In genomic region chr4:16120720-16121119, GRCh38 we compare ENCODE assay signal across 17 cellular contexts. TPM values are rescaled to one million over a fixed set of nuclear protein-coding genes. Genes with fewer than 3 reads are reported as not detected.
DNase-seq lines count a peak whose midpoint lies in the region; ATAC-seq, FAIRE-seq and TF ChIP-seq lines count a peak whose summit lies in the region.
"Had no signal": no experiment of that assay in that cellular context is flagged by ENCODE, and none has a peak within 500 bp of the region (broad histone marks: within the 10 kb centered on the region; RNA-seq: fewer than 3 reads in every experiment).

No MANE protein-coding gene starts in this region.

- no peaks in the 10 kb centered on the region for H3K36me3 ChIP-seq in H1 (ENCODE audit: control insufficient read depth in 2 of 4, insufficient read depth in 4 of 4, low read length in 3 of 4)
- H3K36me3 ChIP-seq: pancreas, stomach had no signal

- H3K23me2 ChIP-seq in H1 (ENCODE audit: low read depth, low read length) = no peaks in the 10 kb centered on the region

- no peak overlapping the region for H3K4me2 ChIP-seq in H1 (ENCODE audit: insufficient read depth in 1 of 2, low read depth in 2 of 2, low read length in 2 of 2)

- no peak overlapping the region for H3K56ac ChIP-seq in H1 (replicated peaks; ENCODE audit: insufficient read length, low read depth, low read length)

- ATAC-seq in GM19351 (IDR thresholded peaks at IDR 0.05; ENCODE audit: unreplicated experiment) (peak; percentile 63), left cardiac atrium (no peak)
- ATAC-seq: activated CD8-positive, alpha-beta memory T cell treated with anti-CD3 and anti-CD28 coated beads, Interleukin-2, amount 10 ng/mL, durations not matched to agents 7 days and 5 days; esophagus mucosa; pancreas had no signal

- no peak overlapping the region for H2AK5ac ChIP-seq in H1 (ENCODE audit: low read depth, low read length)

- no peak overlapping the region for H3K9ac ChIP-seq in H1 (replicated peaks in 1 of 4; ENCODE audit: extremely low read depth in 1 of 4, low read depth in 3 of 4, low read length in 3 of 4)

- H3K23ac ChIP-seq in H1 (ENCODE audit: insufficient read length) = no peak overlapping the region

- H3K79me2 ChIP-seq in H1 (ENCODE audit: control insufficient read depth in 1 of 2, insufficient read depth in 2 of 2, low read length in 2 of 2) = no peaks in the 10 kb centered on the region

- no peak for TF ChIP-seq CTCF in H1 (IDR thresholded peaks at IDR 0.05; ENCODE audit: control extremely low read depth in 1 of 3, insufficient read depth in 1 of 3, low read depth in 1 of 3, low read length in 3 of 3)

- no peaks in the 10 kb centered on the region for H3K9me3 ChIP-seq in H1 (ENCODE audit: insufficient read depth in 2 of 2, low read depth in 1 of 2, low read length in 1 of 2)
- H3K9me3 ChIP-seq: pancreas, stomach had no signal

- H3K14ac ChIP-seq in H1 (ENCODE audit: insufficient read length) = no peak overlapping the region

- POLR2A ChIA-PET in H1 (lab: Charles Lee; ENCODE audit: partially characterized antibody) = no interaction called here

- no peak overlapping the region for H2BK12ac ChIP-seq in H1 (ENCODE audit: low read depth, low read length)

- H2BK120ac ChIP-seq in H1 (replicated peaks; ENCODE audit: low read depth, low read length) = no peak overlapping the region

- no peak overlapping the region for H3K18ac ChIP-seq in H1 (ENCODE audit: extremely low read depth, low read length)

- peaks cover 0 to 2% (median 0%) of the 10 kb centered on the region in 4 experiments; a peak in 2 of 7 replicates for H3K4me1 ChIP-seq in H1 (replicated peaks in 1 of 4; ENCODE audit: control insufficient read depth in 3 of 4, insufficient read depth in 4 of 4, low read length in 3 of 4)

- WGBS in H1 (ENCODE audit: extremely low coverage in 1 of 2, insufficient coverage in 1 of 2, insufficient read length in 1 of 2, insufficient replicate concordance in 2 of 2, low coverage in 1 of 2, low lambda C conversion rate in 2 of 2, missing lambda C conversion rate in 1 of 2), 2 experiments = 85% methylated on average over 4 of the region's 4 CpGs; no CpG with 5 or more reads in 1 of the 2 experiments

- no peak overlapping the region for H2BK15ac ChIP-seq in H1 (ENCODE audit: low read length)

- no peak for TF ChIP-seq POLR2A in H1 (IDR thresholded peaks at IDR 0.05; ENCODE audit: control extremely low read depth in 1 of 2, low read depth in 2 of 2, low read length in 2 of 2)

- H4K5ac ChIP-seq in H1 (ENCODE audit: insufficient read length, low read depth, low read length) = no peak overlapping the region

- no peaks in the 10 kb centered on the region for H4K20me1 ChIP-seq in H1 (replicated peaks in 1 of 2; ENCODE audit: control insufficient read depth in 1 of 2, insufficient read depth in 2 of 2, low read length in 2 of 2)

- no peaks in the 10 kb centered on the region for H3K79me1 ChIP-seq in H1 (ENCODE audit: low read depth, low read length)

- no peak for TF ChIP-seq RAD21 in H1 (IDR thresholded peaks at IDR 0.05 in 1 of 2, conservative IDR thresholded peaks at IDR 0.05 in 1 of 2; ENCODE audit: low read depth in 2 of 2, low read length in 2 of 2)

- CTCF ChIA-PET in H1 (lab: Charles Lee; ENCODE audit: partially characterized antibody) = no interaction called here

- no peak overlapping the region for H4K8ac ChIP-seq in H1 (ENCODE audit: extremely low read depth, insufficient read depth, low read length)

- no peak for FAIRE-seq in H1 (lab: Jason Lieb, UNC)
- FAIRE-seq: astrocyte, GM12891, pancreas had no signal

- H2BK20ac ChIP-seq in H1 (ENCODE audit: low read length) = no peak overlapping the region

- DNase-seq in EH (ENCODE audit: low read depth) (peak; percentile 19), H1 (ENCODE audit: low read depth in 1 of 2, low spot score in 2 of 2) (no peak), left cardiac atrium (no peak), NCI-H1436 treated with DMSO at 0.1 percent for 48 hours (lab: John Stamatoyannopoulos, UW) (no peak), NCI-H748 (lab: John Stamatoyannopoulos, UW; ENCODE audit: unreplicated experiment) (no peak)
- peak; percentile 39 for DNase-seq in Jurkat, Clone E6-1 (ENCODE audit: low read depth, low spot score)
- no peak for DNase-seq in stimulated activated naive CD4-positive, alpha-beta T cell treated with Interleukin-2 at 50 U/mL for 16 hours (lab: John Stamatoyannopoulos, UW)
- DNase-seq: activated CD8-positive, alpha-beta memory T cell treated with anti-CD3 and anti-CD28 coated beads, Interleukin-2, amount 10 ng/mL, durations not matched to agents 7 days and 5 days; activated gamma-delta T cell treated with Interleukin-2 at 50 U/mL for 16 hours; kidney glomerular epithelial cell; pancreas; stomach had no signal

- intact Hi-C loops in left cardiac atrium (cut with DNase I) = no loop called here

- no peak for TF ChIP-seq EP300 in H1 (IDR thresholded peaks at IDR 0.05; ENCODE audit: borderline replicate concordance in 1 of 2, low read depth in 2 of 2, low read length in 2 of 2)

- H3K4me3 ChIP-seq in Jurkat, Clone E6-1 (ENCODE audit: low read length) = no peak overlapping the region
- no peak overlapping the region for H3K4me3 ChIP-seq in H1 (ENCODE audit: extremely low read depth in 1 of 4, insufficient read depth in 2 of 4, low read depth in 3 of 4, low read length in 4 of 4)
- H3K4me3 ChIP-seq: pancreas, stomach had no signal

- H4K91ac ChIP-seq in H1 (replicated peaks; ENCODE audit: insufficient read length, low read length) = no peak overlapping the region

- H3K27ac ChIP-seq in H1 (ENCODE audit: low read depth, low read length) = no peak overlapping the region
- H3K27ac ChIP-seq: pancreas, stomach had no signal

- H2BK5ac ChIP-seq in H1 (ENCODE audit: low read depth, low read length) = no peak overlapping the region

- H3K4ac ChIP-seq in H1 (replicated peaks; ENCODE audit: insufficient read length, low read depth, low read length) = no peak overlapping the region

- H2AFZ ChIP-seq in H1 (ENCODE audit: low read length) = peak overlapping the region; percentile 51; the same call in 1 of the 2 replicates

- H3K27me3 ChIP-seq in H1 (replicated peaks in 1 of 4; ENCODE audit: control insufficient read depth in 3 of 4, extremely low read depth in 1 of 4, insufficient read depth in 3 of 4, low read length in 3 of 4) = no peaks in the 10 kb centered on the region
- H3K27me3 ChIP-seq: pancreas, stomach had no signal

TF ChIP-seq in H1, 55 proteins besides CTCF, POLR2A, EP300 and RAD21:
- TF ChIP-seq GABPA (IDR thresholded peaks at IDR 0.05; ENCODE audit: borderline replicate concordance, insufficient read depth, low read length) (no peak), ASH2L (IDR thresholded peaks at IDR 0.05; ENCODE audit: low read length) (no peak), RXRA (IDR thresholded peaks at IDR 0.05; ENCODE audit: insufficient read depth, low read depth, low read length) (no peak), SIRT6 (IDR thresholded peaks at IDR 0.05; ENCODE audit: low read length) (no peak), NANOG (IDR thresholded peaks at IDR 0.05; ENCODE audit: insufficient read depth, low read depth, low read length, poor library complexity, severe bottlenecking) (no peak), MAFK (IDR thresholded peaks at IDR 0.05; ENCODE audit: low read depth, low read length) (no peak), SIX5 (IDR thresholded peaks at IDR 0.05; ENCODE audit: low read depth, low read length) (no peak)

RNA-seq across cellular contexts. Expression of gene PROM1, which starts 36.9 kb away (rescaled TPM):
- polyA plus RNA-seq in Jurkat, Clone E6-1 (2012; ENCODE audit: insufficient read depth, insufficient read length) = not detected
- total RNA-seq in H1 (2021; fragmentation: NEBNext Ultra II Directional; extraction: Animal tissue kit (Norgen Biotek cat#: 25700)) = 59.7 and 65.4 TPM in 2 replicates
- 23.2 and 36.0 TPM in 2 replicates for polyA plus RNA-seq in H1 (2011; rRNA removed)
- 32.2 TPM for polyA plus RNA-seq in H1 (2011; cell fraction: cytosol; rRNA removed)
- 47.8 TPM for polyA plus RNA-seq in H1 (2011; cell fraction: nucleus; rRNA removed)
- 40.2 to 83.8 TPM (median 52.7 TPM) in 4 replicates for polyA plus RNA-seq in H1 (2012, experiment 1 of 2)
- 4.4 TPM for polyA plus RNA-seq in H1 (2012, experiment 2 of 2)
- 88.1 TPM for polyA plus RNA-seq in H1 (2013, experiment 1 of 2)
- polyA plus RNA-seq in H1 (2013, experiment 2 of 2) = 87.0 TPM
- polyA minus RNA-seq in H1 (2011; rRNA and poly(A)+ RNA removed) = 108 and 183 TPM in 2 replicates
- polyA minus RNA-seq in H1 (2011; cell fraction: cytosol; rRNA and poly(A)+ RNA removed) = 50.2 TPM
- polyA minus RNA-seq in H1 (2011; cell fraction: nucleus; rRNA and poly(A)+ RNA removed) = 68.7 TPM
- total RNA-seq in left cardiac atrium = 1 to 10 TPM; 5.5 to 5.8 TPM
- total RNA-seq: activated CD8-positive, alpha-beta memory T cell treated with anti-CD3 and anti-CD28 coated beads, Interleukin-2, amount 10 ng/mL, durations not matched to agents 7 days and 5 days; B cell had no signal

Comparison
In these comparisons a context has a peak if more than half of its experiments do, and no peak if none do; other contexts are left out.
1. DNase-seq: peak in EH (single experiment) and Jurkat, Clone E6-1 (single experiment); none in H1 (0 of 2), left cardiac atrium (single experiment), stimulated activated naive CD4-positive, alpha-beta T cell treated with Interleukin-2 at 50 U/mL for 16 hours (single experiment), NCI-H1436 treated with DMSO at 0.1 percent for 48 hours (single experiment) and NCI-H748 (single experiment).